Comparison of ENCODE assay signal across 10 cellular contexts in the genomic region with DNA sequence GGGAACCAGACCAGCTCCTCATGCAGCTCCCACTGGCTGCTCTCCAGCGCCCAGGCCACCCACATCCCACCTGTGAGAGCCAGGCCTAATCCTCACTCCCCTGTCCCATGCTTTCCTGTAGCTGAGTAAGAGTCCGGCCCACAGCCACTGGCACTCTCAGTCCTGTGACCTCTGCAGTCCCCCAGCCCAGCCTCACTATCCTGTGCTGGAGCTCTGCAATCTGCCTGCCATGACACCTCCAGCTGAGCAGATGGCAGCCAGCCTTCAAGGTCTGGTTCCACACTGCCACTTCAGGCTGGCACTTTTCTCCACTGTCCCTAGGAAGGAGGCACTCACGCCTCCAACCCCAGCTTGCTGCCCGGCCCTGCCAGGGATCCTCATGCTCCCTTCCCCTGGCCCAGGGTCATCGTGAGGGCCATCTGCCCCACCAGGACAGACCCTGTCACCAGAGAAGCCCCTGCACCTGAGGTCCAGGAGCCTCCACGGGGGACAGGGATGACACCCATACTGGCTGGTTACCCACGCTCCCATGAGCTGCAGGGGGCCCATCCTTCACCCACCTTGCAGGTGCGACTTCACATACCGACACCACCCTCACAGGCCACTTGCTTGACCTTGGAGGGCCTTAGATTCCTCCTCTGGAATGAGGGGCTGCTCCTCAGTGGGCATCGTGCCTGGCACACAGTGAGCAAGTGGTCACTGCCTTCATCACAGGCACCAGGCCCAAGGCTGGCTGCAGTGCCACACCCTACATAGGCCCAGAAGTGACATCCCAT.
DNase-seq lines count a peak whose midpoint lies in the region; ATAC-seq, FAIRE-seq and TF ChIP-seq lines count a peak whose summit lies in the region.
"Had no signal": no experiment of that assay in that cellular context is flagged by ENCODE, and none has a peak within 500 bp of the region (broad histone marks: within the 10 kb centered on the region; RNA-seq: fewer than 3 reads in every experiment).

No MANE protein-coding gene starts in this region.

- H3K9me3 ChIP-seq in cardiac muscle cell (ENCODE audit: low read depth) (no peaks in the 10 kb centered on the region), heart right ventricle (no peaks in the 10 kb centered on the region), kidney (ENCODE audit: control insufficient read depth in 1 of 2, low read length in 2 of 2) (no peaks in the 10 kb centered on the region), vagina (no peaks in the 10 kb centered on the region)
- H3K9me3 ChIP-seq: psoas muscle, SJSA1 had no signal

- no peak for DNase-seq in cardiac muscle cell (ENCODE audit: low read depth in 1 of 2, low spot score in 1 of 2)
- DNase-seq in heart right ventricle = no peak
- no peak for DNase-seq in activated CD8-positive, alpha-beta T cell treated with anti-CD3 and anti-CD28 coated beads, Interleukin-2, amount 10 ng/mL, durations not matched to agents 7 days and 5 days
- DNase-seq in kidney = peak; percentile 68
- no peak for DNase-seq in vagina (ENCODE audit: extremely low spot score in 2 of 2)
- DNase-seq in GM19238 (ENCODE audit: insufficient read length, low spot score) = no peak
- no peak for DNase-seq in NCI-H345 treated with DMSO at 0.1 percent for 48 hours (lab: John Stamatoyannopoulos, UW; ENCODE audit: unreplicated experiment)
- DNase-seq in activated T-helper 2 cell treated with anti-CD3 and anti-CD28 coated beads, Interferon-gamma antibody, Interleukin-2, Interleukin-4, amounts not matched to agents 10 μg/mL and 5 μg/mL and 100 μg/mL, durations not matched to agents 14 hours and 24 hours and 36 hours (ENCODE audit: low spot score) = no peak

- TF ChIP-seq CTCF in cardiac muscle cell (IDR thresholded peaks at IDR 0.05; ENCODE audit: low read depth, low read length) = no peak
- TF ChIP-seq CTCF in heart right ventricle (IDR thresholded peaks at IDR 0.05) = no peak
- no peak for TF ChIP-seq CTCF in kidney (IDR thresholded peaks at IDR 0.05; ENCODE audit: borderline replicate concordance, extremely low read depth, insufficient read depth)
- TF ChIP-seq CTCF in vagina (IDR thresholded peaks at IDR 0.05) = no peak

- H3K36me3 Mint-ChIP-seq in activated CD8-positive, alpha-beta T cell treated with anti-CD3 and anti-CD28 coated beads, Interleukin-2, amount 10 ng/mL, durations not matched to agents 7 days and 5 days (ENCODE audit: low read depth) = no peaks in the 10 kb centered on the region
- peaks cover 1% of the 10 kb centered on the region for H3K36me3 Mint-ChIP-seq in activated T-helper 2 cell treated with anti-CD3 and anti-CD28 coated beads, Interferon-gamma antibody, Interleukin-2, Interleukin-4, amounts not matched to agents 10 μg/mL and 5 μg/mL and 100 μg/mL, durations not matched to agents 14 hours and 24 hours and 36 hours (ENCODE audit: low read depth)

- intact Hi-C loops in heart right ventricle (cut with DNase I) (no loop called here), kidney (cut with DNase I) (no loop called here), vagina (cut with DNase I) (no loop called here)
- intact Hi-C loops in activated T-helper 2 cell treated with anti-CD3 and anti-CD28 coated beads, Interferon-gamma antibody, Interleukin-2, Interleukin-4, amounts not matched to agents 10 μg/mL and 5 μg/mL and 100 μg/mL, durations not matched to agents 14 hours and 24 hours and 36 hours (cut with micrococcal nuclease) = no loop called here

- CTCF ChIA-PET in activated CD8-positive, alpha-beta T cell treated with anti-CD3 and anti-CD28 coated beads, Interleukin-2, amount 10 ng/mL, durations not matched to agents 7 days and 5 days (lab: Charles Lee) = no interaction called here

- H3K27me3 ChIP-seq in cardiac muscle cell = no peaks in the 10 kb centered on the region
- H3K27me3 ChIP-seq in heart right ventricle = no peaks in the 10 kb centered on the region
- no peaks in the 10 kb centered on the region for H3K27me3 ChIP-seq in vagina
- H3K27me3 ChIP-seq: SJSA1 had no signal

- no peaks in the 10 kb centered on the region for H3K4me1 Mint-ChIP-seq in activated CD8-positive, alpha-beta T cell treated with anti-CD3 and anti-CD28 coated beads, Interleukin-2, amount 10 ng/mL, durations not matched to agents 7 days and 5 days (ENCODE audit: low read depth)
- H3K4me1 Mint-ChIP-seq in activated T-helper 2 cell treated with anti-CD3 and anti-CD28 coated beads, Interferon-gamma antibody, Interleukin-2, Interleukin-4, amounts not matched to agents 10 μg/mL and 5 μg/mL and 100 μg/mL, durations not matched to agents 14 hours and 24 hours and 36 hours (ENCODE audit: low read depth) = no peaks in the 10 kb centered on the region

- no peaks in the 10 kb centered on the region for H3K9me3 Mint-ChIP-seq in activated CD8-positive, alpha-beta T cell treated with anti-CD3 and anti-CD28 coated beads, Interleukin-2, amount 10 ng/mL, durations not matched to agents 7 days and 5 days (ENCODE audit: insufficient read depth)
- no peaks in the 10 kb centered on the region for H3K9me3 Mint-ChIP-seq in activated T-helper 2 cell treated with anti-CD3 and anti-CD28 coated beads, Interferon-gamma antibody, Interleukin-2, Interleukin-4, amounts not matched to agents 10 μg/mL and 5 μg/mL and 100 μg/mL, durations not matched to agents 14 hours and 24 hours and 36 hours

- no peaks in the 10 kb centered on the region for H3K27me3 Mint-ChIP-seq in activated CD8-positive, alpha-beta T cell treated with anti-CD3 and anti-CD28 coated beads, Interleukin-2, amount 10 ng/mL, durations not matched to agents 7 days and 5 days (ENCODE audit: low read depth)
- H3K27me3 Mint-ChIP-seq in activated T-helper 2 cell treated with anti-CD3 and anti-CD28 coated beads, Interferon-gamma antibody, Interleukin-2, Interleukin-4, amounts not matched to agents 10 μg/mL and 5 μg/mL and 100 μg/mL, durations not matched to agents 14 hours and 24 hours and 36 hours (ENCODE audit: low read depth) = no peaks in the 10 kb centered on the region

- no peak overlapping the region for H3K4me3 Mint-ChIP-seq in activated CD8-positive, alpha-beta T cell treated with anti-CD3 and anti-CD28 coated beads, Interleukin-2, amount 10 ng/mL, durations not matched to agents 7 days and 5 days
- H3K4me3 Mint-ChIP-seq in activated T-helper 2 cell treated with anti-CD3 and anti-CD28 coated beads, Interferon-gamma antibody, Interleukin-2, Interleukin-4, amounts not matched to agents 10 μg/mL and 5 μg/mL and 100 μg/mL, durations not matched to agents 14 hours and 24 hours and 36 hours (ENCODE audit: low read depth) = no peak overlapping the region

- POLR2A ChIA-PET in activated CD8-positive, alpha-beta T cell treated with anti-CD3 and anti-CD28 coated beads, Interleukin-2, amount 10 ng/mL, durations not matched to agents 7 days and 5 days (lab: Charles Lee) = no interaction called here

- H3K27ac ChIP-seq in cardiac muscle cell = peak overlapping the region; percentile 90
- H3K27ac ChIP-seq in heart right ventricle = peak overlapping the region in 1 of 10 donors; percentile 26
- peak overlapping the region; percentile 32 to 67 for H3K27ac ChIP-seq in kidney (ENCODE audit: low read depth in 2 of 2, low read length in 2 of 2)
- no peak overlapping the region for H3K27ac ChIP-seq in vagina
- H3K27ac ChIP-seq: psoas muscle, SJSA1 had no signal

- WGBS in heart right ventricle, 2 donors = 86 to 89% methylated on average over 10 of the region's 10 CpGs

- TF ChIP-seq POLR2A in vagina (IDR thresholded peaks at IDR 0.05) = no peak

- ATAC-seq in heart right ventricle = no peak
- ATAC-seq in activated CD8-positive, alpha-beta T cell treated with anti-CD3 and anti-CD28 coated beads, Interleukin-2, amount 10 ng/mL, durations not matched to agents 7 days and 5 days = no peak

- no peak overlapping the region for H3K4me3 ChIP-seq in cardiac muscle cell
- no peak overlapping the region for H3K4me3 ChIP-seq in heart right ventricle
- no peak overlapping the region for H3K4me3 ChIP-seq in kidney (ENCODE audit: low read length in 2 of 2)
- peak overlapping the region; percentile 45 to 57 for H3K4me3 ChIP-seq in vagina

- H3K9ac ChIP-seq in kidney (ENCODE audit: low read length in 2 of 2) = no peak overlapping the region

- FAIRE-seq in kidney (lab: Jason Lieb, UNC) = no peak

- peak overlapping the region; percentile 25 for H3K27ac Mint-ChIP-seq in activated CD8-positive, alpha-beta T cell treated with anti-CD3 and anti-CD28 coated beads, Interleukin-2, amount 10 ng/mL, durations not matched to agents 7 days and 5 days
- H3K27ac Mint-ChIP-seq in activated T-helper 2 cell treated with anti-CD3 and anti-CD28 coated beads, Interferon-gamma antibody, Interleukin-2, Interleukin-4, amounts not matched to agents 10 μg/mL and 5 μg/mL and 100 μg/mL, durations not matched to agents 14 hours and 24 hours and 36 hours = no peak overlapping the region

- H3K36me3 ChIP-seq in cardiac muscle cell (peaks cover 2% of the 10 kb centered on the region), heart right ventricle (peaks cover 0 to 42% (median 2%) of the 10 kb centered on the region in 9 donors), kidney (ENCODE audit: control insufficient read depth in 1 of 2, insufficient read depth in 2 of 2, low read length in 2 of 2) (peaks cover 12 to 21% of the 10 kb centered on the region in 2 donors), vagina (peaks cover 0 to 4% of the 10 kb centered on the region in 2 donors)

- H3K4me1 ChIP-seq in cardiac muscle cell (ENCODE audit: low read depth) = peaks cover 19% of the 10 kb centered on the region
- peaks cover 3 to 29% (median 19%) of the 10 kb centered on the region in 9 donors for H3K4me1 ChIP-seq in heart right ventricle
- peaks cover 14 to 34% of the 10 kb centered on the region in 2 donors for H3K4me1 ChIP-seq in kidney (ENCODE audit: control insufficient read depth in 1 of 2, insufficient read depth in 1 of 2, low read depth in 1 of 2, low read length in 2 of 2)
- peaks cover 25% of the 10 kb centered on the region for H3K4me1 ChIP-seq in vagina

Comparison
In these comparisons a context has a peak if more than half of its experiments do, and no peak if none do; other contexts are left out.
1. H3K4me3 ChIP-seq: peak in vagina (2 of 2); none in cardiac muscle cell (single experiment), heart right ventricle (0 of 10) and kidney (0 of 2).